ENCODE assay signal across 34 cellular contexts in the genomic region with DNA sequence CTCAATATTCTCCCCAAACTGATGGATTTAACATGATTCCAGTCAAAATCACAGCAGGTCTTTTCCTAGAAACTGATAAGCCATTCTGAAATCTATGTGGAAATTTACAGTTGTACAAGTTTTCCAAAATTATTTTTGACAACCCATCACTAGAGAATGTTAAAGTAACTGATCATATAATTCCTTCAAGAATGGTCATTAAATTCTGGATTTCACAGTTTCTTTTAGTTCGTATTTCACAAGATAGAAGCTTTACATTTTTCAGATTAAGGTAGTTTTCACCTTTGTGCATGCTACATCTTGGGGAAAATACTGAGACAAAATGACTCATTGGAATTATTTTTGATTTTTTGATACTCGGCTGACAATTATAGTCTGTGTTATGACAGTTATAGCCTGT.
"Had no signal": no experiment of that assay in that cellular context is flagged by ENCODE, and none has a peak within 500 bp of the region (broad histone marks: within the 10 kb centered on the region; RNA-seq: fewer than 3 reads in every experiment).

No MANE protein-coding gene starts in this region.

- H3K9me3 ChIP-seq: ascending aorta, body of pancreas, breast epithelium had no signal

- FAIRE-seq: astrocyte, bronchial epithelial cell had no signal

- H3K4me3 ChIP-seq: adrenal gland, ascending aorta, body of pancreas, breast epithelium, cardiac muscle cell had no signal

- ATAC-seq: activated naive CD4-positive, alpha-beta T cell treated with anti-CD3 and anti-CD28 coated beads, Interleukin-2, amount 50 U/mL, for 72 hours; activated naive CD8-positive, alpha-beta T cell treated with anti-CD3 and anti-CD28 coated beads, Interleukin-2, amount 50 U/mL, for 24 hours; activated T-cell treated with anti-CD3 and anti-CD28 coated beads, Interleukin-2, amount 50 U/mL, for 4 hours; activated T-cell treated with anti-CD3 and anti-CD28 coated beads, Interleukin-2, amount 50 U/mL, for 72 hours; activated T-helper 17 cell treated with anti-CD3 and anti-CD28 coated beads, Interleukin-2, amount 50 U/mL, for 72 hours; body of pancreas had no signal

- H3K4me1 ChIP-seq: adrenal gland, ascending aorta, body of pancreas, breast epithelium had no signal

- H3K27me3 ChIP-seq: adrenal gland, ascending aorta, body of pancreas, brain microvascular endothelial cell, breast epithelium, cardiac muscle cell had no signal

- H3K36me3 ChIP-seq: adrenal gland, ascending aorta, brain microvascular endothelial cell, breast epithelium, cardiac muscle cell had no signal

- H3K27ac ChIP-seq: adrenal gland, ascending aorta, body of pancreas, brain microvascular endothelial cell, breast epithelium, cardiac muscle cell had no signal

- DNase-seq: activated effector memory CD4-positive, alpha-beta T cell treated with anti-CD3 and anti-CD28 coated beads, Interleukin-2, amount 50 U/mL, for 16 hours; activated effector memory CD4-positive, alpha-beta T cell treated with Interleukin-2 at 50 U/mL for 16 hours; activated gamma-delta T cell; activated gamma-delta T cell treated with Interleukin-2 at 50 U/mL for 16 hours; activated naive CD4-positive, alpha-beta T cell; activated naive CD4-positive, alpha-beta T cell treated with anti-CD3 and anti-CD28 coated beads for 36 hours; activated naive CD4-positive, alpha-beta T cell treated with anti-CD3 and anti-CD28 coated beads, Interleukin-2, amount 10 ng/mL, durations not matched to agents 7 days and 5 days; activated naive CD4-positive, alpha-beta T cell treated with anti-CD3 and anti-CD28 coated beads, Interleukin-2, amount 50 U/mL, for 16 hours; activated naive CD4-positive, alpha-beta T cell treated with Interleukin-2 at 50 U/mL for 16 hours; activated naive CD8-positive, alpha-beta T cell treated with anti-CD3 and anti-CD28 coated beads for 36 hours; activated naive CD8-positive, alpha-beta T cell treated with anti-CD3 and anti-CD28 coated beads, Interleukin-2, amount 10 ng/mL, durations not matched to agents 7 days and 5 days; activated naive CD8-positive, alpha-beta T cell treated with anti-CD3 and anti-CD28 coated beads, Interleukin-2, amount 50 U/mL, for 24 hours; activated T-cell treated with anti-CD3 and anti-CD28 coated beads, Interleukin-2, amount 50 U/mL, for 1 hour; activated T-cell treated with anti-CD3 and anti-CD28 coated beads, Interleukin-2, amount 50 U/mL, for 24 hours; activated T-cell treated with anti-CD3 and anti-CD28 coated beads, Interleukin-2, amount 50 U/mL, for 4 hours; activated T-cell treated with anti-CD3 and anti-CD28 coated beads, Interleukin-2, amount 50 U/mL, for 48 hours; activated T-cell treated with anti-CD3 and anti-CD28 coated beads, Interleukin-2, amount 50 U/mL, for 72 hours; adrenal gland; amniotic stem cell; amygdala; anterior cingulate cortex; aorta; body of pancreas; brain microvascular endothelial cell; caudate nucleus; central memory CD4-positive, alpha-beta T cell; cerebellar nuclear complex had no signal
